In the genomic region with DNA sequence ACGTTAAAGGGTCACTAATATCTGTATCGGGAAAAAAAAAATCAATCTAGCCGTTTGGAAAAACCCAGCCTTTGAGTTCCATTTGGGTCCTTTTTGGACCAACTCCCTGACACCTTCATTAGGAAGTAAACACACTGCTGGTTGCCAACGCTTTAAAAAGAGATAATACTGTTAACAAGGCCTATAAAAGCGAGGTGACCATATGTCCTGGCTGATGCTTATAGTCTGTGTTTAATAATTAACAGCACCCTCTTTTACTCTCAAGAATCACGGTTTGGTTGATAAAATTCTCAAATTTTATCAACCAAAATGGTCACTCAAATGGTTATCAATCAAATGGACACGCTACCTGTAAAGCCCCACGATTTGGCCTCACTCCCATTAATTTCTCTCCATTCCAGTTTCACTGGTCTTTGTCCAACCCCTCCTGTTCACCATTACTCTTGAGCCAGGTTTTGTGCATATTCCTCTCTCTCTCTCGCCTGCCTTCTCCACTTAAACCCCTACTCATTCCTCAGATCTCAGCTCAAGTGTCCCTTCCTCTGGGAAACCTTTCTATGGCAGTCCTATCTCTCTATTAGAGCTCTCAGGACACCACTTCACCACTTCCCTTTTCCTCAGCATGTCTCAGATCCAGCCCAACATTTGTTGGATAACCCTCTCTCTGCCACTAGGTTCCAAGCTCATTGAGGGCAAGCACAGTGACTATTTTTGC, we compare ENCODE assay signal across 10 cellular contexts. TPM values are rescaled to one million over a fixed set of nuclear protein-coding genes. Genes with fewer than 3 reads are reported as not detected.
DNase-seq lines count a peak whose midpoint lies in the region; ATAC-seq, FAIRE-seq and TF ChIP-seq lines count a peak whose summit lies in the region.
"Had no signal": no experiment of that assay in that cellular context is flagged by ENCODE, and none has a peak within 500 bp of the region (broad histone marks: within the 10 kb centered on the region; RNA-seq: fewer than 3 reads in every experiment).

No MANE protein-coding gene starts in this region.

- CTCF ChIA-PET in HepG2 (lab: Yijun Ruan, JAX; ENCODE audit: low intra/inter-chr PET ratio, low total read pairs) = no interaction called here

- H3K4me3 ChIP-seq in HepG2 (replicated peaks in 1 of 3; ENCODE audit: insufficient read depth in 1 of 3, low read depth in 2 of 3, low read length in 3 of 3) = no peak overlapping the region
- H3K4me3 ChIP-seq: thyroid gland had no signal

- no peaks in the 10 kb centered on the region for H3K27me3 Mint-ChIP-seq in activated T-helper 2 cell treated with anti-CD3 and anti-CD28 coated beads, Interferon-gamma antibody, Interleukin-2, Interleukin-4, amounts not matched to agents 10 μg/mL and 5 μg/mL and 100 μg/mL, durations not matched to agents 14 hours and 24 hours and 36 hours (ENCODE audit: low read depth)

- peak overlapping the region; percentile 97 for H3K27ac ChIP-seq in 22Rv1
- H3K27ac ChIP-seq in HepG2 (ENCODE audit: extremely low read length, insufficient read depth, low read length) = peak overlapping the region; percentile 42
- H3K27ac ChIP-seq: thyroid gland had no signal

- no peaks in the 10 kb centered on the region for H3K9me3 Mint-ChIP-seq in activated T-helper 2 cell treated with anti-CD3 and anti-CD28 coated beads, Interferon-gamma antibody, Interleukin-2, Interleukin-4, amounts not matched to agents 10 μg/mL and 5 μg/mL and 100 μg/mL, durations not matched to agents 14 hours and 24 hours and 36 hours

- in situ Hi-C loops in HepG2 (cut with HindIII; ENCODE audit: extremely low pct_ligation_motif_present, low pct_unique_long_range_greater_than_20kb) = no loop called here

- POLR2A ChIA-PET in HepG2 (lab: Yijun Ruan, JAX) = interaction anchor here (0.7 to 3.2 kb wide), 4 partner anchors 9 to 66 kb away, joined by 3 to 50 read pairs (median 14); a partner anchor contains a TSS

- peaks cover 12% of the 10 kb centered on the region for H4K20me1 ChIP-seq in HepG2 (ENCODE audit: insufficient read depth, low read length)

- H3K4me2 ChIP-seq in HepG2 (ENCODE audit: low read depth, low read length) = no peak overlapping the region

- 86% methylated on average over 9 of the region's 9 CpGs for WGBS in HepG2 (ENCODE audit: low lambda C conversion rate)

- H3K27ac Mint-ChIP-seq in activated T-helper 2 cell treated with anti-CD3 and anti-CD28 coated beads, Interferon-gamma antibody, Interleukin-2, Interleukin-4, amounts not matched to agents 10 μg/mL and 5 μg/mL and 100 μg/mL, durations not matched to agents 14 hours and 24 hours and 36 hours = peak overlapping the region; percentile 87

- no peak for TF ChIP-seq RAD21 in HepG2 (CRISPR knock-in tag; IDR thresholded peaks at IDR 0.05)

- intact Hi-C loops in activated T-helper 2 cell treated with anti-CD3 and anti-CD28 coated beads, Interferon-gamma antibody, Interleukin-2, Interleukin-4, amounts not matched to agents 10 μg/mL and 5 μg/mL and 100 μg/mL, durations not matched to agents 14 hours and 24 hours and 36 hours (cut with micrococcal nuclease) = loop anchor here (5.0 kb wide), 2 partner anchors 69 to 324 kb away; no protein-coding TSS in a partner anchor
- intact Hi-C loops in HepG2 (cut with micrococcal nuclease; ENCODE audit: unreplicated experiment) = loop anchor here (2.0 to 5.0 kb wide), 2 partner anchors 65 to 366 kb away; no protein-coding TSS in a partner anchor

- TF ChIP-seq EP300 in HepG2 (IDR thresholded peaks at IDR 0.05; ENCODE audit: low read depth in 2 of 2, low read length in 2 of 2) (no peak), HepG2 (CRISPR knock-in tag; IDR thresholded peaks at IDR 0.05; ENCODE audit: borderline replicate concordance) (no peak)

- no TSS peak for BruUV-seq in HepG2 (replicated peaks; lab: Mats Ljungman, UMichigan)

- H3K4me3 Mint-ChIP-seq in activated T-helper 2 cell treated with anti-CD3 and anti-CD28 coated beads, Interferon-gamma antibody, Interleukin-2, Interleukin-4, amounts not matched to agents 10 μg/mL and 5 μg/mL and 100 μg/mL, durations not matched to agents 14 hours and 24 hours and 36 hours (ENCODE audit: low read depth) = peak overlapping the region; percentile 98

- TF ChIP-seq CTCF in 22Rv1 (IDR thresholded peaks at IDR 0.05) (no peak), HepG2 (CRISPR knock-in tag; IDR thresholded peaks at IDR 0.05) (no peak)

- H2AFZ ChIP-seq in HepG2 (ENCODE audit: low read length) = no peak overlapping the region

- H3K9ac ChIP-seq in HepG2 (ENCODE audit: insufficient read depth, low read depth, low read length) = no peak overlapping the region

- H3K4me1 ChIP-seq in HepG2 (ENCODE audit: insufficient read depth, low read length) = peaks cover 53% of the 10 kb centered on the region

- FAIRE-seq in H54 (lab: Jason Lieb, UNC) (peak; percentile 23), HepG2 (lab: Jason Lieb, UNC) (no peak)

- ATAC-seq in HepG2 = no peak

- H3K36me3 Mint-ChIP-seq in activated T-helper 2 cell treated with anti-CD3 and anti-CD28 coated beads, Interferon-gamma antibody, Interleukin-2, Interleukin-4, amounts not matched to agents 10 μg/mL and 5 μg/mL and 100 μg/mL, durations not matched to agents 14 hours and 24 hours and 36 hours (ENCODE audit: low read depth) = peaks cover 69% of the 10 kb centered on the region

- peaks cover 85% of the 10 kb centered on the region for H3K4me1 Mint-ChIP-seq in activated T-helper 2 cell treated with anti-CD3 and anti-CD28 coated beads, Interferon-gamma antibody, Interleukin-2, Interleukin-4, amounts not matched to agents 10 μg/mL and 5 μg/mL and 100 μg/mL, durations not matched to agents 14 hours and 24 hours and 36 hours (ENCODE audit: low read depth)

- H3K36me3 ChIP-seq in HepG2 (replicated peaks in 1 of 2; ENCODE audit: control insufficient read depth in 1 of 2, insufficient read depth in 2 of 2, low read length in 2 of 2) = no peaks in the 10 kb centered on the region
- H3K36me3 ChIP-seq: thyroid gland had no signal

- TF ChIP-seq POLR2A in H54 (IDR thresholded peaks at IDR 0.05; ENCODE audit: low read depth, low read length) (no peak), HepG2 (IDR thresholded peaks at IDR 0.05; ENCODE audit: insufficient read depth in 1 of 2, low read depth in 2 of 2, low read length in 2 of 2) (no peak)

- H3K9me3 ChIP-seq in HepG2 (ENCODE audit: low read length) = no peaks in the 10 kb centered on the region
- H3K9me3 ChIP-seq: thyroid gland had no signal

- H3K27me3 ChIP-seq in HepG2 (ENCODE audit: control insufficient read depth in 1 of 2, insufficient read depth in 2 of 2, low read length in 2 of 2) = no peaks in the 10 kb centered on the region
- H3K27me3 ChIP-seq: thyroid gland had no signal

- H3K79me2 ChIP-seq in HepG2 (ENCODE audit: insufficient read depth, low read length) = peaks cover 26% of the 10 kb centered on the region

- DNase-seq in H54 (ENCODE audit: insufficient read length, low spot score) (no peak), HepG2 (ENCODE audit: low spot score) (no peak), KG1 (lab: John Stamatoyannopoulos, UW) (no peak), RKO (ENCODE audit: low spot score) (no peak), NCI-H345 treated with DMSO at 0.1 percent for 48 hours (lab: John Stamatoyannopoulos, UW; ENCODE audit: unreplicated experiment) (no peak), SW 1271 (lab: John Stamatoyannopoulos, UW) (no peak)
- DNase-seq in activated T-helper 2 cell treated with anti-CD3 and anti-CD28 coated beads, Interferon-gamma antibody, Interleukin-2, Interleukin-4, amounts not matched to agents 10 μg/mL and 5 μg/mL and 100 μg/mL, durations not matched to agents 14 hours and 24 hours and 36 hours (ENCODE audit: low spot score) = no peak
- DNase-seq: NCI-H748 treated with DMSO at 0.1 percent for 48 hours, thyroid gland had no signal

TF ChIP-seq in HepG2, 621 proteins besides CTCF, POLR2A, EP300 and RAD21:
- TF ChIP-seq NAIF1 (CRISPR knock-in tag; IDR thresholded peaks at IDR 0.05; ENCODE audit: borderline replicate concordance) = no peak

RNA-seq across cellular contexts. Expression of a gene that starts 9.5 kb away (rescaled TPM):
- 67.8 and 71.7 TPM in 2 replicates for total RNA-seq in activated T-helper 2 cell treated with anti-CD3 and anti-CD28 coated beads, Interferon-gamma antibody, Interleukin-2, Interleukin-4, amounts not matched to agents 10 μg/mL and 5 μg/mL and 100 μg/mL, durations not matched to agents 14 hours and 24 hours and 36 hours
- total RNA-seq in HepG2 (2016; rRNA removed; fragmentation: Illumina TruSeq; extraction: Trizol) = 7.5 and 9.8 TPM in 2 replicates
- 2.4 and 5.7 TPM in 2 replicates for total RNA-seq in HepG2 (2016; cell fraction: cytosol; rRNA removed; fragmentation: Illumina TruSeq; extraction: Trizol; ENCODE audit: low read depth)
- 5.9 and 8.9 TPM in 2 replicates for total RNA-seq in HepG2 (2016; cell fraction: insoluble cytoplasmic fraction; rRNA removed; fragmentation: Illumina TruSeq; extraction: Trizol)
- 8.8 and 11.0 TPM in 2 replicates for total RNA-seq in HepG2 (2016; cell fraction: membrane; rRNA removed; fragmentation: Illumina TruSeq; extraction: Trizol)
- 15.4 TPM in 2 replicates for total RNA-seq in HepG2 (2016; cell fraction: nucleus; rRNA removed; fragmentation: Illumina TruSeq; extraction: Trizol)
- 16.7 and 20.2 TPM in 2 replicates for polyA plus RNA-seq in HepG2 (2011; rRNA removed)
- polyA plus RNA-seq in HepG2 (2011; cell fraction: cytosol; rRNA removed) = 12.2 and 14.4 TPM in 2 replicates
- 6.9 and 13.9 TPM in 2 replicates for polyA plus RNA-seq in HepG2 (2011; cell fraction: nucleus; rRNA removed)
- polyA plus RNA-seq in HepG2 (2012) = 22.3 and 32.9 TPM in 2 replicates
- polyA plus RNA-seq in HepG2 (2016; cell fraction: cytosol; fragmentation: Illumina TruSeq; extraction: Trizol; ENCODE audit: low read depth) = 5.9 and 6.6 TPM in 2 replicates
- polyA plus RNA-seq in HepG2 (2016; cell fraction: insoluble cytoplasmic fraction; fragmentation: Illumina TruSeq; extraction: Trizol; ENCODE audit: low read depth) = 13.5 and 13.8 TPM in 2 replicates
- polyA plus RNA-seq in HepG2 (2016; cell fraction: membrane; fragmentation: Illumina TruSeq; extraction: Trizol; ENCODE audit: low read depth) = 14.3 TPM in 2 replicates
- polyA plus RNA-seq in HepG2 (2016; cell fraction: nucleus; fragmentation: Illumina TruSeq; extraction: Trizol; ENCODE audit: insufficient read depth, low read depth) = 12.5 and 15.4 TPM in 2 replicates
- 33.4 and 51.6 TPM in 2 replicates for polyA minus RNA-seq in HepG2 (2011; rRNA and poly(A)+ RNA removed; ENCODE audit: low replicate concordance)
- polyA minus RNA-seq in HepG2 (2011; cell fraction: cytosol; rRNA and poly(A)+ RNA removed) = 10.3 and 17.6 TPM in 2 replicates
- polyA minus RNA-seq in HepG2 (2011; cell fraction: nucleus; rRNA and poly(A)+ RNA removed) = 40.3 and 44.8 TPM in 2 replicates
